ENCODE assay signal across 20 cellular contexts in the genomic region with DNA sequence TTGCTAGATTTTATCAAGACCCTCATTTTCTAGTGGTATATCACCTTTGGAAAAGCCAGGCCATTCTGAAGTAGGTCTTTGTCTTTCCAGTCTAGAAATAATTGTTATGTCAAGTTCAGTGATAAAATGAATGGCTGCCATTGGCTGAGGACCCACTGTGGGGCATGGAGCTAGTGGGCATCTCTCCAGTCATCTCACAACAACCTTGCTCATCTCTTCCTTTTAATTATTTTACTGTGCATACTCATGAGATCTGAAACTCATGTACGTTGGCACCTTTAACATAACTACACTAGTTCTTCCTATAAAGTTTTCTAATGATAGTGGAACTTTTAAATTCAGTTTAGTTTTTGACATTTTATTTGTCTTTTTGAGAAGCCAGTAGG.
DNase-seq lines count a peak whose midpoint lies in the region; ATAC-seq and TF ChIP-seq lines count a peak whose summit lies in the region.
"Had no signal": no experiment of that assay in that cellular context is flagged by ENCODE, and none has a peak within 500 bp of the region (broad histone marks: within the 10 kb centered on the region; RNA-seq: fewer than 3 reads in every experiment).

No MANE protein-coding gene starts in this region.

- H3K27me3 Mint-ChIP-seq in activated CD4-positive, alpha-beta T cell treated with anti-CD3 and anti-CD28 coated beads for 36 hours: no peaks in the 10 kb centered on the region
- H3K27me3 Mint-ChIP-seq in stimulated activated naive B cell treated with anti-CD40 and anti-IgM and Interleukin-4, amounts not matched to agents 10 μg/mL and 1 μg/mL and 100 μg/mL, for 72 hours: no peaks in the 10 kb centered on the region
- H3K27me3 Mint-ChIP-seq: CD4-positive, CD25-positive, alpha-beta regulatory T cell had no signal

- peaks cover 26% of the 10 kb centered on the region for H3K4me1 Mint-ChIP-seq in activated CD4-positive, alpha-beta T cell treated with anti-CD3 and anti-CD28 coated beads for 36 hours
- H3K4me1 Mint-ChIP-seq in stimulated activated naive B cell treated with anti-CD40 and anti-IgM and Interleukin-4, amounts not matched to agents 10 μg/mL and 1 μg/mL and 100 μg/mL, for 72 hours: peaks cover 14 to 22% of the 10 kb centered on the region in 2 donors

- H3K9me3 ChIP-seq in cardiac muscle cell (ENCODE audit: low read depth) (no peaks in the 10 kb centered on the region), HUES64 (ENCODE audit: insufficient read depth, low read depth, low read length) (no peaks in the 10 kb centered on the region)
- H3K9me3 ChIP-seq: BE2C, Peyer's patch had no signal

- H3K36me3 ChIP-seq in cardiac muscle cell (no peaks in the 10 kb centered on the region), HUES64 (ENCODE audit: insufficient read depth, low read length) (no peaks in the 10 kb centered on the region)
- H3K36me3 ChIP-seq: BE2C, Peyer's patch had no signal

- H3K4me1 ChIP-seq in cardiac muscle cell (ENCODE audit: low read depth) (no peaks in the 10 kb centered on the region), HUES64 (ENCODE audit: insufficient read depth, low read length) (peaks cover 24% of the 10 kb centered on the region)
- H3K4me1 ChIP-seq: Peyer's patch had no signal

- intact Hi-C loops in activated CD4-positive, alpha-beta T cell treated with anti-CD3 and anti-CD28 coated beads for 36 hours (cut with DNase I, micrococcal nuclease): loop anchor here (2.0 to 10.0 kb wide), 4 partner anchors 214 to 296 kb away; no protein-coding TSS in a partner anchor
- intact Hi-C loops in left cardiac atrium (cut with DNase I): no loop called here

- H3K9me3 Mint-ChIP-seq in activated CD4-positive, alpha-beta T cell treated with anti-CD3 and anti-CD28 coated beads for 36 hours (ENCODE audit: low read depth): no peaks in the 10 kb centered on the region
- no peaks in the 10 kb centered on the region for H3K9me3 Mint-ChIP-seq in stimulated activated naive B cell treated with anti-CD40 and anti-IgM and Interleukin-4, amounts not matched to agents 10 μg/mL and 1 μg/mL and 100 μg/mL, for 72 hours

- POLR2A ChIA-PET in activated CD4-positive, alpha-beta T cell treated with anti-CD3 and anti-CD28 coated beads for 36 hours (lab: Charles Lee): no interaction called here

- DNase-seq in activated CD4-positive, alpha-beta T cell treated with anti-CD3 and anti-CD28 coated beads for 36 hours: peak; percentile 14
- DNase-seq in activated CD4-positive, alpha-beta T cell treated with anti-CD3 and anti-CD28 coated beads for 1 hour: no peak
- no peak for DNase-seq in cardiac muscle cell (ENCODE audit: low read depth in 1 of 2, low spot score in 1 of 2)
- no peak for DNase-seq in left cardiac atrium
- DNase-seq in stimulated activated naive B cell treated with anti-CD40 and anti-IgM and Interleukin-4, amounts not matched to agents 10 μg/mL and 1 μg/mL and 100 μg/mL, for 72 hours: no peak
- DNase-seq in globus pallidus (ENCODE audit: low spot score): no peak
- DNase-seq: BE2C; COR-L47; DMS 273 treated with DMSO at 0.1 percent for 48 hours; DND-41; GF-D8; HCEC 1CT; NCI-H1092 treated with DMSO at 0.1 percent for 48 hours; NCI-H2081; NCI-H510A; NCI-H748 treated with DMSO at 0.1 percent for 48 hours; NK-92 treated with Interleukin-12 subunit alpha and Interleukin-12 subunit beta, amount 100 ng/mL, for 24 hours; Peyer's patch had no signal

- H3K9ac ChIP-seq in HUES64 (ENCODE audit: low read depth, low read length): no peak overlapping the region

- CTCF ChIA-PET in activated CD4-positive, alpha-beta T cell treated with anti-CD3 and anti-CD28 coated beads for 36 hours (lab: Charles Lee): interaction anchor here (0.6 to 1.8 kb wide), 2 partner anchors 76 to 297 kb away, joined by 3 to 8 read pairs; no protein-coding TSS in a partner anchor

- ATAC-seq in activated CD4-positive, alpha-beta T cell treated with anti-CD3 and anti-CD28 coated beads for 36 hours: peak; percentile 58
- ATAC-seq in left cardiac atrium: no peak
- ATAC-seq in stimulated activated naive B cell treated with anti-CD40 and anti-IgM and Interleukin-4, amounts not matched to agents 10 μg/mL and 1 μg/mL and 100 μg/mL, for 72 hours (replicated peaks): peak; percentile 56 to 72

- no peak for TF ChIP-seq CTCF in cardiac muscle cell (IDR thresholded peaks at IDR 0.05; ENCODE audit: low read depth, low read length)

- H3K27ac ChIP-seq in cardiac muscle cell: peak overlapping the region; percentile 26
- H3K27ac ChIP-seq in HUES64 (ENCODE audit: low read depth, low read length): peak overlapping the region; percentile 54; the same call in 1 of the 2 replicates
- H3K27ac ChIP-seq: Peyer's patch had no signal

- H3K36me3 Mint-ChIP-seq in activated CD4-positive, alpha-beta T cell treated with anti-CD3 and anti-CD28 coated beads for 36 hours (ENCODE audit: low read depth): no peaks in the 10 kb centered on the region
- H3K36me3 Mint-ChIP-seq in stimulated activated naive B cell treated with anti-CD40 and anti-IgM and Interleukin-4, amounts not matched to agents 10 μg/mL and 1 μg/mL and 100 μg/mL, for 72 hours: no peaks in the 10 kb centered on the region
- H3K36me3 Mint-ChIP-seq: CD4-positive, CD25-positive, alpha-beta regulatory T cell had no signal

- H3K27ac Mint-ChIP-seq in activated CD4-positive, alpha-beta T cell treated with anti-CD3 and anti-CD28 coated beads for 36 hours: peak overlapping the region; percentile 81
- peak overlapping the region; percentile 14 for H3K27ac Mint-ChIP-seq in stimulated activated naive B cell treated with anti-CD40 and anti-IgM and Interleukin-4, amounts not matched to agents 10 μg/mL and 1 μg/mL and 100 μg/mL, for 72 hours
- H3K27ac Mint-ChIP-seq: CD4-positive, CD25-positive, alpha-beta regulatory T cell had no signal

- H3K4me3 Mint-ChIP-seq in activated CD4-positive, alpha-beta T cell treated with anti-CD3 and anti-CD28 coated beads for 36 hours: no peak overlapping the region
- no peak overlapping the region for H3K4me3 Mint-ChIP-seq in stimulated activated naive B cell treated with anti-CD40 and anti-IgM and Interleukin-4, amounts not matched to agents 10 μg/mL and 1 μg/mL and 100 μg/mL, for 72 hours
- H3K4me3 Mint-ChIP-seq: CD4-positive, CD25-positive, alpha-beta regulatory T cell had no signal

- no peaks in the 10 kb centered on the region for H3K27me3 ChIP-seq in cardiac muscle cell
- no peaks in the 10 kb centered on the region for H3K27me3 ChIP-seq in HUES64 (ENCODE audit: insufficient read depth, low read length)
- H3K27me3 ChIP-seq: BE2C, Peyer's patch had no signal

- H3K4me3 ChIP-seq in cardiac muscle cell: no peak overlapping the region
- H3K4me3 ChIP-seq in HUES64 (ENCODE audit: low read length): no peak overlapping the region
- H3K4me3 ChIP-seq: Peyer's patch had no signal

- WGBS in HUES64: no CpG with 5 or more reads among the region's 1 CpG

Comparison
In these comparisons a context has a peak if more than half of its experiments do, and no peak if none do; other contexts are left out.
1. ATAC-seq: peak in activated CD4-positive, alpha-beta T cell treated with anti-CD3 and anti-CD28 coated beads for 36 hours (single experiment) and stimulated activated naive B cell treated with anti-CD40 and anti-IgM and Interleukin-4, amounts not matched to agents 10 μg/mL and 1 μg/mL and 100 μg/mL, for 72 hours (2 of 2); none in left cardiac atrium (0 of 2).
2. intact Hi-C loops: an anchor here in activated CD4-positive, alpha-beta T cell treated with anti-CD3 and anti-CD28 coated beads for 36 hours (2.0 to 10.0 kb wide); none called in left cardiac atrium.